In the genomic region with DNA sequence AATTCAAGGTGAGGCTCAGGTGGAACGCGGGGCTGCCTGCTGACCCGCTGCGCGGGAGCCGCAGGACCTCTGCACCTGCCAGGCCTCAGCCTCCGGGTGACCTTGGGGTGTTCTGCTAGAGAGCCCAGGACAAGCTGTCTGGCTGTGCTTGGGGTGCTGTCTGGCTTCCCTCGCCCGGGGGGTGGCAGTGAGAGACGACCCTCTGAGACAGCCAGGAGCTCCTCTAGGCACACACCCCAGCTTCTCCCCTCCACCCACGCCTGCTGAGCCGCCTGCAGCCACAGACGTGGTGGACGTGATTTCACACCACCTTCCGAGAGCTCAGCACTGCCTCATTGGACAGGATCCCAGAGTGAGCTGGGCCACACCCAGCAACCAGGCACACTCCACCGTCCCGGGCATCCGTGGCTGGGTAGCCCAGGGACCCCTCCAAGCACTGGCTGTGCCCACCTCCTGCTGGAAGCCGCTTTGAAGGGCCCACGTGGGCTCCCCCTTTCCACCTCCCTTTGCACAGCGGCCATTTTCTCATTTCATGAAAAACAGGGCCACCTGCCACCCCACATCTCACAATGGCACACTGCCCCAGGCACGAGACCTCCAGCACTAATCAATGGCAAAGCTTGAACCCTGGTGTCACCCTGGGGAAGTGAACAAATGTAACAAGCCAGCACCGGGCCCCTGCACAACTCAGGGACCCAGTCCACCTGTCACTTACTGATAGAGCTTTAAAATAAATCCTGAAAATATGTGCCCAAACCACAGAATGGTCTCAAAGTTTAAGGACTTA, we compare ENCODE assay signal across 19 cellular contexts. TPM values are rescaled to one million over a fixed set of nuclear protein-coding genes. Genes with fewer than 3 reads are reported as not detected.
DNase-seq lines count a peak whose midpoint lies in the region; ATAC-seq, FAIRE-seq and TF ChIP-seq lines count a peak whose summit lies in the region.
"Had no signal": no experiment of that assay in that cellular context is flagged by ENCODE, and none has a peak within 500 bp of the region (broad histone marks: within the 10 kb centered on the region; RNA-seq: fewer than 3 reads in every experiment).

No MANE protein-coding gene starts in this region.

- WGBS in endodermal cell (ENCODE audit: insufficient coverage in 1 of 2, insufficient read length in 1 of 2), 2 experiments, result 93 to 97% methylated on average over 10 to 23 of the region's 23 CpGs
- WGBS in HepG2 (ENCODE audit: low lambda C conversion rate), result 97% methylated on average over 19 of the region's 23 CpGs
- 27 to 53% (median 34%) methylated on average over 19 to 23 of the region's 23 CpGs for WGBS in stomach, 5 donors

- in situ Hi-C loops in HepG2 (cut with HindIII; ENCODE audit: extremely low pct_ligation_motif_present, low pct_unique_long_range_greater_than_20kb), result no loop called here

- no peak overlapping the region for H3K4me2 ChIP-seq in HepG2 (ENCODE audit: low read depth, low read length)

- TF ChIP-seq EP300 in HepG2 (IDR thresholded peaks at IDR 0.05; ENCODE audit: low read depth in 2 of 2, low read length in 2 of 2) (no peak), HepG2 (CRISPR knock-in tag; IDR thresholded peaks at IDR 0.05; ENCODE audit: borderline replicate concordance) (no peak), stomach (IDR thresholded peaks at IDR 0.05) (no peak)

- peaks cover 30% of the 10 kb centered on the region for H3K36me3 ChIP-seq in endodermal cell (ENCODE audit: control insufficient read depth, insufficient read depth, low read length)
- peaks cover 14 to 30% of the 10 kb centered on the region in 2 experiments; a peak in 4 of 5 replicates for H3K36me3 ChIP-seq in HepG2 (replicated peaks in 1 of 2; ENCODE audit: control insufficient read depth in 1 of 2, insufficient read depth in 2 of 2, low read length in 2 of 2)
- peaks cover 0 to 23% (median 11%) of the 10 kb centered on the region in 4 donors for H3K36me3 ChIP-seq in stomach
- H3K36me3 ChIP-seq: colonic mucosa had no signal

- H3K4me1 Mint-ChIP-seq in endodermal cell (peaks cover 2% of the 10 kb centered on the region), MCF 10A (ENCODE audit: insufficient read depth, unreplicated experiment) (no peaks in the 10 kb centered on the region)

- CTCF ChIA-PET in HepG2 (lab: Yijun Ruan, JAX; ENCODE audit: low intra/inter-chr PET ratio, low total read pairs) (no interaction called here), MCF 10A (lab: Yijun Ruan, JAX) (interaction anchor here (0.6 to 1.1 kb wide), 3 partner anchors 39 to 330 kb away, joined by 3 to 6 read pairs (median 3); no protein-coding TSS in a partner anchor)

- intact Hi-C loops in HepG2 (cut with micrococcal nuclease; ENCODE audit: unreplicated experiment), result no loop called here
- intact Hi-C loops in stomach (cut with DNase I; ENCODE audit: low total_unique reads), result no loop called here
- intact Hi-C loops in MCF 10A (cut with micrococcal nuclease), result no loop called here

- FAIRE-seq in HepG2 (lab: Jason Lieb, UNC), result no peak
- FAIRE-seq: keratinocyte, RCC 7860 had no signal

- H3K9ac ChIP-seq in endodermal cell (ENCODE audit: extremely low read depth, low read length, poor library complexity, severe bottlenecking) (no peak overlapping the region), HepG2 (ENCODE audit: insufficient read depth, low read depth, low read length) (no peak overlapping the region)

- DNase-seq in NCI-H460 (ENCODE audit: extremely low read depth, low read depth) (peak; percentile 20), endodermal cell (peak; percentile 32), HepG2 (ENCODE audit: low spot score) (no peak), stomach (peak; percentile 72), MCF 10A (ENCODE audit: unreplicated experiment) (no peak), AG08396 (ENCODE audit: low spot score) (no peak)
- no peak for DNase-seq in stimulated activated CD4-positive, alpha-beta T cell treated with anti-CD3 and anti-CD28 coated beads, Interleukin-15, amount 100 ng/mL, for 24 hours
- DNase-seq: activated CD8-positive, alpha-beta T cell treated with anti-CD3 and anti-CD28 coated beads, Interleukin-2, amount 10 ng/mL, durations not matched to agents 7 days and 5 days; activated naive CD4-positive, alpha-beta T cell; CD8-positive, alpha-beta T cell; colonic mucosa; foreskin keratinocyte; NCI-H446 treated with DMSO at 0.1 percent for 48 hours; stimulated activated CD4-positive, alpha-beta T cell treated with anti-CD3 and anti-CD28 coated beads, Interleukin-2, amount 100 ng/mL, for 24 hours had no signal

- H3K9me3 Mint-ChIP-seq in endodermal cell (no peaks in the 10 kb centered on the region), MCF 10A (ENCODE audit: unreplicated experiment) (no peaks in the 10 kb centered on the region)
- H3K9me3 Mint-ChIP-seq: CD8-positive, alpha-beta T cell; neural crest cell; T-helper 2 cell treated with Interferon-gamma antibody and Interleukin-4, amounts not matched to agents 5 μg/mL and 100 μg/mL, for 36 hours had no signal

- TF ChIP-seq CTCF in endodermal cell (conservative IDR thresholded peaks at IDR 0.05), result no peak
- TF ChIP-seq CTCF in HepG2 (CRISPR knock-in tag; IDR thresholded peaks at IDR 0.05), result no peak
- no peak for TF ChIP-seq CTCF in stomach (IDR thresholded peaks at IDR 0.05)
- no peak for TF ChIP-seq CTCF in MCF 10A (IDR thresholded peaks at IDR 0.05; ENCODE audit: unreplicated experiment)

- H3K79me2 ChIP-seq in HepG2 (ENCODE audit: insufficient read depth, low read length), result peaks cover 18% of the 10 kb centered on the region

- H3K27me3 Mint-ChIP-seq in endodermal cell (ENCODE audit: insufficient read depth), result no peaks in the 10 kb centered on the region
- H3K27me3 Mint-ChIP-seq in MCF 10A (ENCODE audit: insufficient read depth, unreplicated experiment), result no peaks in the 10 kb centered on the region

- H3K27me3 ChIP-seq in endodermal cell (ENCODE audit: control insufficient read depth, insufficient read depth, low read length, poor library complexity, severe bottlenecking) (no peaks in the 10 kb centered on the region), HepG2 (ENCODE audit: control insufficient read depth in 1 of 2, insufficient read depth in 2 of 2, low read length in 2 of 2) (no peaks in the 10 kb centered on the region), stomach (no peaks in the 10 kb centered on the region)
- H3K27me3 ChIP-seq: colonic mucosa, foreskin keratinocyte had no signal

- no peak for ATAC-seq in HepG2
- ATAC-seq in activated CD4-positive, CD25-positive, alpha-beta regulatory T cell treated with anti-CD3 and anti-CD28 coated beads, Interleukin-2, amount 50 U/mL, for 24 hours, result no peak
- ATAC-seq: activated CD8-positive, alpha-beta T cell treated with anti-CD3 and anti-CD28 coated beads, Interleukin-2, amount 10 ng/mL, durations not matched to agents 7 days and 5 days; CD8-positive, alpha-beta T cell; foreskin keratinocyte had no signal

- TF ChIP-seq POLR2A in HepG2 (IDR thresholded peaks at IDR 0.05; ENCODE audit: insufficient read depth in 1 of 2, low read depth in 2 of 2, low read length in 2 of 2) (no peak), stomach (IDR thresholded peaks at IDR 0.05) (no peak)

- no peak overlapping the region for H3K27ac Mint-ChIP-seq in endodermal cell
- H3K27ac Mint-ChIP-seq in MCF 10A (ENCODE audit: low read depth, unreplicated experiment), result no peak overlapping the region
- H3K27ac Mint-ChIP-seq: activated CD8-positive, alpha-beta T cell treated with anti-CD3 and anti-CD28 coated beads, Interleukin-2, amount 10 ng/mL, durations not matched to agents 7 days and 5 days; CD8-positive, alpha-beta T cell; T-helper 2 cell treated with Interferon-gamma antibody and Interleukin-4, amounts not matched to agents 5 μg/mL and 100 μg/mL, for 36 hours had no signal

- H3K4me3 Mint-ChIP-seq in endodermal cell, result no peak overlapping the region
- H3K4me3 Mint-ChIP-seq in MCF 10A (ENCODE audit: unreplicated experiment), result no peak overlapping the region
- H3K4me3 Mint-ChIP-seq: activated CD8-positive, alpha-beta T cell treated with anti-CD3 and anti-CD28 coated beads, Interleukin-2, amount 10 ng/mL, durations not matched to agents 7 days and 5 days; CD8-positive, alpha-beta T cell; neural crest cell; T-helper 2 cell treated with Interferon-gamma antibody and Interleukin-4, amounts not matched to agents 5 μg/mL and 100 μg/mL, for 36 hours had no signal

- 0 out of 2 replicates have a peak, but pooled peaks cover 2% of the 10 kb centered on the region for H4K20me1 ChIP-seq in HepG2 (ENCODE audit: insufficient read depth, low read length)

- H3K36me3 Mint-ChIP-seq in endodermal cell (ENCODE audit: low read depth) (peaks cover 25% of the 10 kb centered on the region), MCF 10A (ENCODE audit: insufficient read depth, unreplicated experiment) (peaks cover 26% of the 10 kb centered on the region)

- no peak for TF ChIP-seq RAD21 in HepG2 (CRISPR knock-in tag; IDR thresholded peaks at IDR 0.05)

- H3K27ac ChIP-seq in endodermal cell (ENCODE audit: low read depth, low read length) (peak overlapping the region; percentile 32), HepG2 (ENCODE audit: extremely low read length, insufficient read depth, low read length) (no peak overlapping the region), stomach (peak overlapping the region; percentile 78 to 87 (median 86))
- H3K27ac ChIP-seq: colonic mucosa, foreskin keratinocyte had no signal

- H3K4me1 ChIP-seq in endodermal cell (ENCODE audit: control insufficient read depth, insufficient read depth, low read length) (peaks cover 4% of the 10 kb centered on the region), HepG2 (ENCODE audit: insufficient read depth, low read length) (no peaks in the 10 kb centered on the region), stomach (peaks cover 16 to 36% (median 31%) of the 10 kb centered on the region in 4 donors)
- H3K4me1 ChIP-seq: colonic mucosa, foreskin keratinocyte had no signal

- H3K4me3 ChIP-seq in endodermal cell (ENCODE audit: low read length), result no peak overlapping the region
- H3K4me3 ChIP-seq in HepG2 (replicated peaks in 1 of 3; ENCODE audit: insufficient read depth in 1 of 3, low read depth in 2 of 3, low read length in 3 of 3), result no peak overlapping the region
- peak overlapping the region in 2 of 4 donors; percentile 5 to 14 for H3K4me3 ChIP-seq in stomach
- H3K4me3 ChIP-seq: colonic mucosa had no signal

- POLR2A ChIA-PET in HepG2 (lab: Yijun Ruan, JAX) (interaction anchor here (1.1 kb wide), 1 partner anchor 14 kb away, joined by 3 read pairs; a partner anchor contains a TSS), MCF 10A (lab: Yijun Ruan, JAX) (interaction anchor here (1.0 kb wide), 1 partner anchor 13 kb away, joined by 7 read pairs; a partner anchor contains a TSS)

- no peak overlapping the region for H2AFZ ChIP-seq in HepG2 (ENCODE audit: low read length)

- no TSS peak for BruUV-seq in HepG2 (replicated peaks; lab: Mats Ljungman, UMichigan)
- no TSS peak for BruUV-seq in MCF 10A (replicated peaks; lab: Mats Ljungman, UMichigan)

- H3K9me3 ChIP-seq in endodermal cell (ENCODE audit: control insufficient read depth, low read length) (no peaks in the 10 kb centered on the region), HepG2 (ENCODE audit: low read length) (no peaks in the 10 kb centered on the region), stomach (no peaks in the 10 kb centered on the region)
- H3K9me3 ChIP-seq: colonic mucosa had no signal

RNA-seq across cellular contexts. Expression of gene ZFAND2A, which starts 35.0 kb away (rescaled TPM):
- total RNA-seq in NCI-H460 (2014; rRNA removed; shearing (Covaris generic)), result 36.7 and 40.0 TPM in 2 replicates
- 30.4 and 40.2 TPM in 2 replicates for polyA plus RNA-seq in NCI-H460 (2014; cell fraction: nucleus; rRNA removed)
- 10 to 100 TPM; 14.9 to 17.1 TPM for total RNA-seq in endodermal cell
- polyA plus RNA-seq in endodermal cell (2013, experiment 1 of 2), result 24.1 TPM
- polyA plus RNA-seq in endodermal cell (2013, experiment 2 of 2), result 25.0 TPM
- total RNA-seq in HepG2 (2016; rRNA removed; fragmentation: Illumina TruSeq; extraction: Trizol), result 140 and 171 TPM in 2 replicates
- 81.0 and 93.7 TPM in 2 replicates for total RNA-seq in HepG2 (2016; cell fraction: cytosol; rRNA removed; fragmentation: Illumina TruSeq; extraction: Trizol; ENCODE audit: low read depth)
- 144 and 177 TPM in 2 replicates for total RNA-seq in HepG2 (2016; cell fraction: insoluble cytoplasmic fraction; rRNA removed; fragmentation: Illumina TruSeq; extraction: Trizol)
- total RNA-seq in HepG2 (2016; cell fraction: membrane; rRNA removed; fragmentation: Illumina TruSeq; extraction: Trizol), result 105 and 123 TPM in 2 replicates
- total RNA-seq in HepG2 (2016; cell fraction: nucleus; rRNA removed; fragmentation: Illumina TruSeq; extraction: Trizol), result 76.5 and 85.9 TPM in 2 replicates
- polyA plus RNA-seq in HepG2 (2011; rRNA removed), result 153 and 155 TPM in 2 replicates
- 116 and 139 TPM in 2 replicates for polyA plus RNA-seq in HepG2 (2011; cell fraction: cytosol; rRNA removed)
- 105 and 133 TPM in 2 replicates for polyA plus RNA-seq in HepG2 (2011; cell fraction: nucleus; rRNA removed)
- polyA plus RNA-seq in HepG2 (2012), result 91.5 and 117 TPM in 2 replicates
- polyA plus RNA-seq in HepG2 (2016; cell fraction: cytosol; fragmentation: Illumina TruSeq; extraction: Trizol; ENCODE audit: low read depth), result 71.0 and 75.6 TPM in 2 replicates
- polyA plus RNA-seq in HepG2 (2016; cell fraction: insoluble cytoplasmic fraction; fragmentation: Illumina TruSeq; extraction: Trizol; ENCODE audit: low read depth), result 158 and 167 TPM in 2 replicates
- 89.5 and 100 TPM in 2 replicates for polyA plus RNA-seq in HepG2 (2016; cell fraction: membrane; fragmentation: Illumina TruSeq; extraction: Trizol; ENCODE audit: low read depth)
- 146 and 157 TPM in 2 replicates for polyA plus RNA-seq in HepG2 (2016; cell fraction: nucleus; fragmentation: Illumina TruSeq; extraction: Trizol; ENCODE audit: insufficient read depth, low read depth)
- polyA minus RNA-seq in HepG2 (2011; rRNA and poly(A)+ RNA removed; ENCODE audit: low replicate concordance), result 24.9 and 155 TPM in 2 replicates
- 40.2 and 55.3 TPM in 2 replicates for polyA minus RNA-seq in HepG2 (2011; cell fraction: cytosol; rRNA and poly(A)+ RNA removed)
- polyA minus RNA-seq in HepG2 (2011; cell fraction: nucleus; rRNA and poly(A)+ RNA removed), result 50.2 and 66.8 TPM in 2 replicates
- total RNA-seq in stomach, result 10 to 100 TPM in 4 of 5 donors, under 1 TPM in 1; 0.89 to 44.9 (median 20.2) TPM
- polyA plus RNA-seq in stomach, result 10 to 100 TPM; 37.4 to 93.6 (median 53.1) TPM
- 30.1 and 40.7 TPM in 2 replicates for total RNA-seq in MCF 10A (2022)

RNA-seq across cellular contexts. Expression of gene GPER1, which starts 37.1 kb away (rescaled TPM):
- 1.9 and 2.3 TPM in 2 replicates for total RNA-seq in NCI-H460 (2014; rRNA removed; shearing (Covaris generic))
- polyA plus RNA-seq in NCI-H460 (2014; cell fraction: nucleus; rRNA removed), result 0.24 and 1.2 TPM in 2 replicates
- total RNA-seq in endodermal cell (under 1 TPM; 0.35 to 0.51 TPM), HepG2 (2016; rRNA removed; fragmentation: Illumina TruSeq; extraction: Trizol) (15.2 and 19.7 TPM in 2 replicates), stomach (10 to 100 TPM in 2 of 5 donors, 1 to 10 TPM in 1, under 1 TPM in 1, not detected in 1; 0.58 to 18.3 (median 9.7) TPM), MCF 10A (2022) (0.28 and 0.32 TPM in 2 replicates)
- 1.1 TPM for polyA plus RNA-seq in endodermal cell (2013, experiment 1 of 2)
- 0.91 TPM for polyA plus RNA-seq in endodermal cell (2013, experiment 2 of 2)
- 11.8 and 14.0 TPM in 2 replicates for total RNA-seq in HepG2 (2016; cell fraction: cytosol; rRNA removed; fragmentation: Illumina TruSeq; extraction: Trizol; ENCODE audit: low read depth)
- 14.3 and 19.8 TPM in 2 replicates for total RNA-seq in HepG2 (2016; cell fraction: insoluble cytoplasmic fraction; rRNA removed; fragmentation: Illumina TruSeq; extraction: Trizol)
- 22.2 and 30.5 TPM in 2 replicates for total RNA-seq in HepG2 (2016; cell fraction: membrane; rRNA removed; fragmentation: Illumina TruSeq; extraction: Trizol)
- total RNA-seq in HepG2 (2016; cell fraction: nucleus; rRNA removed; fragmentation: Illumina TruSeq; extraction: Trizol), result 13.6 and 15.7 TPM in 2 replicates
- polyA plus RNA-seq in HepG2 (2011; rRNA removed) (12.7 and 16.4 TPM in 2 replicates), stomach (10 to 100 TPM; 21.9 to 31.2 (median 26.0) TPM)
- 14.9 and 19.2 TPM in 2 replicates for polyA plus RNA-seq in HepG2 (2011; cell fraction: cytosol; rRNA removed)
- polyA plus RNA-seq in HepG2 (2011; cell fraction: nucleus; rRNA removed), result 55.4 and 63.5 TPM in 2 replicates
- polyA plus RNA-seq in HepG2 (2012), result 10.5 and 10.7 TPM in 2 replicates
- polyA plus RNA-seq in HepG2 (2016; cell fraction: cytosol; fragmentation: Illumina TruSeq; extraction: Trizol; ENCODE audit: low read depth), result 9.9 and 11.3 TPM in 2 replicates
- polyA plus RNA-seq in HepG2 (2016; cell fraction: insoluble cytoplasmic fraction; fragmentation: Illumina TruSeq; extraction: Trizol; ENCODE audit: low read depth), result 17.5 and 21.3 TPM in 2 replicates
- polyA plus RNA-seq in HepG2 (2016; cell fraction: membrane; fragmentation: Illumina TruSeq; extraction: Trizol; ENCODE audit: low read depth), result 22.0 and 22.5 TPM in 2 replicates
- polyA plus RNA-seq in HepG2 (2016; cell fraction: nucleus; fragmentation: Illumina TruSeq; extraction: Trizol; ENCODE audit: insufficient read depth, low read depth), result 36.9 and 39.6 TPM in 2 replicates
- 7.5 and 47.4 TPM in 2 replicates for polyA minus RNA-seq in HepG2 (2011; rRNA and poly(A)+ RNA removed; ENCODE audit: low replicate concordance)
- polyA minus RNA-seq in HepG2 (2011; cell fraction: cytosol; rRNA and poly(A)+ RNA removed), result 11.5 and 13.4 TPM in 2 replicates
- 4.2 and 5.7 TPM in 2 replicates for polyA minus RNA-seq in HepG2 (2011; cell fraction: nucleus; rRNA and poly(A)+ RNA removed)

Comparison
In these comparisons a context has a peak if more than half of its experiments do, and no peak if none do; other contexts are left out.
1. DNase-seq: peak in NCI-H460 (single experiment), endodermal cell (single experiment) and stomach (single experiment); none in HepG2 (single experiment), MCF 10A (single experiment), AG08396 (single experiment) and stimulated activated CD4-positive, alpha-beta T cell treated with anti-CD3 and anti-CD28 coated beads, Interleukin-15, amount 100 ng/mL, for 24 hours (single experiment).